Comparison of ENCODE assay signal across 8 cellular contexts in genomic region chr19:17855333-17856152, GRCh38. TPM values are rescaled to one million over a fixed set of nuclear protein-coding genes. Genes with fewer than 3 reads are reported as not detected.
A peak's percentile ranks its signal among the peaks of the same experiment; 100 is the strongest.
DNase-seq lines count a peak whose midpoint lies in the region; ATAC-seq and TF ChIP-seq lines count a peak whose summit lies in the region.

No MANE protein-coding gene starts in this region.

- no peak overlapping the region for H3K4me3 Mint-ChIP-seq in activated CD4-positive, alpha-beta T cell treated with anti-CD3 and anti-CD28 coated beads, Interleukin-2, amount 10 ng/mL, durations not matched to agents 24 days and 14 days

- peaks cover 24% of the 10 kb centered on the region for H3K4me1 Mint-ChIP-seq in activated CD4-positive, alpha-beta T cell treated with anti-CD3 and anti-CD28 coated beads, Interleukin-2, amount 10 ng/mL, durations not matched to agents 24 days and 14 days

- no peaks in the 10 kb centered on the region for H3K9me3 Mint-ChIP-seq in activated CD4-positive, alpha-beta T cell treated with anti-CD3 and anti-CD28 coated beads, Interleukin-2, amount 10 ng/mL, durations not matched to agents 24 days and 14 days

- H3K27me3 ChIP-seq in AG04450 (ENCODE audit: control insufficient read depth, insufficient read depth, low read length) = no peaks in the 10 kb centered on the region
- no peaks in the 10 kb centered on the region for H3K27me3 ChIP-seq in right lobe of liver

- H3K27ac ChIP-seq in AG04450 (ENCODE audit: low read depth, low read length) (no peak overlapping the region), right lobe of liver (no peak overlapping the region)

- H3K9me3 ChIP-seq in AG04450 (ENCODE audit: control insufficient read depth, insufficient read depth, low read length) = no peaks in the 10 kb centered on the region; the same call in 1 of the 2 replicates
- H3K9me3 ChIP-seq in right lobe of liver = no peaks in the 10 kb centered on the region

- TF ChIP-seq POLR2A in right lobe of liver (IDR thresholded peaks at IDR 0.05) = no peak

- no peaks in the 10 kb centered on the region for H3K27me3 Mint-ChIP-seq in activated CD4-positive, alpha-beta T cell treated with anti-CD3 and anti-CD28 coated beads, Interleukin-2, amount 10 ng/mL, durations not matched to agents 24 days and 14 days

- WGBS in right lobe of liver (ENCODE audit: insufficient coverage, low coverage, low lambda C conversion rate, missing lambda C conversion rate) = 14% methylated on average over 20 of the region's 28 CpGs

- H3K27ac Mint-ChIP-seq in activated CD4-positive, alpha-beta T cell treated with anti-CD3 and anti-CD28 coated beads, Interleukin-2, amount 10 ng/mL, durations not matched to agents 24 days and 14 days = peak overlapping the region; percentile 52

- peaks cover 12% of the 10 kb centered on the region for H3K36me3 Mint-ChIP-seq in activated CD4-positive, alpha-beta T cell treated with anti-CD3 and anti-CD28 coated beads, Interleukin-2, amount 10 ng/mL, durations not matched to agents 24 days and 14 days (ENCODE audit: low read depth)

- peaks cover 0 to 2% (median under 1%) of the 10 kb centered on the region in 4 donors for H3K4me1 ChIP-seq in right lobe of liver

- peak; percentile 63 to 71 (median 65) for ATAC-seq in right lobe of liver
- no peak for ATAC-seq in HG03108 (IDR thresholded peaks at IDR 0.05; ENCODE audit: unreplicated experiment)

- no peaks in the 10 kb centered on the region for H3K36me3 ChIP-seq in right lobe of liver

- DNase-seq in AG04450 (ENCODE audit: low read depth, low spot score) (no peak), H4 (ENCODE audit: low spot score) (peak; percentile 77), NCI-H460 (ENCODE audit: extremely low read depth, low read depth) (peak; percentile 64), choroid plexus epithelial cell (ENCODE audit: low read depth) (peak; percentile 75), right lobe of liver (peak; percentile 86 to 89 (median 88))
- peak; percentile 98 for DNase-seq in activated CD4-positive, alpha-beta T cell treated with anti-CD3 and anti-CD28 coated beads, Interleukin-2, amount 10 ng/mL, durations not matched to agents 24 days and 14 days
- peak; percentile 81 to 92 (median 88) for DNase-seq in stimulated activated CD4-positive, alpha-beta T cell treated with anti-CD3 and anti-CD28 coated beads, TNF-alpha, amount 100 ng/mL, for 48 hours (ENCODE audit: low read depth in 3 of 3)

- intact Hi-C loops in activated CD4-positive, alpha-beta T cell treated with anti-CD3 and anti-CD28 coated beads, Interleukin-2, amount 10 ng/mL, durations not matched to agents 24 days and 14 days (cut with micrococcal nuclease) = loop anchor here (1.0 to 10.0 kb wide), 5 partner anchors 73 to 441 kb away; no protein-coding TSS in a partner anchor
- intact Hi-C loops in right lobe of liver (cut with DNase I) = loop anchor here in 1 of 2 donors (10.0 kb wide), 2 partner anchors 71 to 151 kb away; no protein-coding TSS in a partner anchor

- CTCF ChIA-PET in AG04450 (lab: Charles Lee) = interaction anchor here (0.5 to 1.4 kb wide), 8 partner anchors 9 to 547 kb away, joined by 3 to 6 read pairs (median 4); no protein-coding TSS in a partner anchor

- POLR2A ChIA-PET in AG04450 (lab: Yijun Ruan, JAX) = interaction anchor here (1.0 kb wide), 1 partner anchor 436 kb away, joined by 4 read pairs; no protein-coding TSS in a partner anchor

- peak; percentile 97 for TF ChIP-seq CTCF in AG04450 (IDR thresholded peaks at IDR 0.05; ENCODE audit: low read depth, low read length)
- peak; percentile 94 for TF ChIP-seq CTCF in choroid plexus epithelial cell (conservative IDR thresholded peaks at IDR 0.05; ENCODE audit: low read depth, low read length)
- TF ChIP-seq CTCF in right lobe of liver (IDR thresholded peaks at IDR 0.05) = peak; percentile 94 to 99 (median 98)

- H3K4me3 ChIP-seq in AG04450 (ENCODE audit: low read depth, low read length) (no peak overlapping the region), choroid plexus epithelial cell (ENCODE audit: low read depth, low read length) (no peak overlapping the region), right lobe of liver (no peak overlapping the region)

RNA-seq across cellular contexts. Expression of gene RPL18A, which starts 4.2 kb away (rescaled TPM):
- polyA plus RNA-seq in AG04450 (2011; rRNA removed) = 890 and 1,276 TPM in 2 replicates
- polyA minus RNA-seq in AG04450 (2011; rRNA and poly(A)+ RNA removed) = 210 and 227 TPM in 2 replicates
- 1,138 and 1,297 TPM in 2 replicates for total RNA-seq in H4 (2014; rRNA removed; shearing (Covaris generic))
- 1,987 and 2,181 TPM in 2 replicates for total RNA-seq in NCI-H460 (2014; rRNA removed; shearing (Covaris generic))
- polyA plus RNA-seq in NCI-H460 (2014; cell fraction: nucleus; rRNA removed) = 460 and 727 TPM in 2 replicates
- 2,698 and 2,718 TPM in 2 replicates for total RNA-seq in activated CD4-positive, alpha-beta T cell treated with anti-CD3 and anti-CD28 coated beads, Interleukin-2, amount 10 ng/mL, durations not matched to agents 24 days and 14 days
- total RNA-seq in right lobe of liver = 100 to 1,000 TPM; 449 to 778 (median 494) TPM

RNA-seq across cellular contexts. Expression of gene JAK3, which starts 7.8 kb away (rescaled TPM):
- 0.99 and 1.4 TPM in 2 replicates for polyA plus RNA-seq in AG04450 (2011; rRNA removed)
- 2.1 and 3.4 TPM in 2 replicates for polyA minus RNA-seq in AG04450 (2011; rRNA and poly(A)+ RNA removed)
- 0.37 and 0.90 TPM in 2 replicates for total RNA-seq in H4 (2014; rRNA removed; shearing (Covaris generic))
- total RNA-seq in NCI-H460 (2014; rRNA removed; shearing (Covaris generic)) = 1.1 and 1.4 TPM in 2 replicates
- polyA plus RNA-seq in NCI-H460 (2014; cell fraction: nucleus; rRNA removed) = 0.38 and 1.2 TPM in 2 replicates
- 226 and 239 TPM in 2 replicates for total RNA-seq in activated CD4-positive, alpha-beta T cell treated with anti-CD3 and anti-CD28 coated beads, Interleukin-2, amount 10 ng/mL, durations not matched to agents 24 days and 14 days
- total RNA-seq in right lobe of liver = 1 to 10 TPM; 1.1 to 5.5 (median 2.3) TPM

RNA-seq across cellular contexts. Expression of gene SLC5A5, which starts 16.2 kb away (rescaled TPM):
- polyA plus RNA-seq in AG04450 (2011; rRNA removed) = not detected in 2 replicates
- polyA minus RNA-seq in AG04450 (2011; rRNA and poly(A)+ RNA removed) = not detected in 2 replicates
- not detected in 2 replicates for total RNA-seq in H4 (2014; rRNA removed; shearing (Covaris generic))
- total RNA-seq in NCI-H460 (2014; rRNA removed; shearing (Covaris generic)) = 0.02 TPM in 1 of 2 replicates, not detected in the other
- not detected in 2 replicates for polyA plus RNA-seq in NCI-H460 (2014; cell fraction: nucleus; rRNA removed)
- 1.1 and 1.5 TPM in 2 replicates for total RNA-seq in activated CD4-positive, alpha-beta T cell treated with anti-CD3 and anti-CD28 coated beads, Interleukin-2, amount 10 ng/mL, durations not matched to agents 24 days and 14 days
- not detected for total RNA-seq in right lobe of liver

RNA-seq across cellular contexts. Expression of gene INSL3, which starts 34.2 kb away (rescaled TPM):
- not detected in 2 replicates for polyA plus RNA-seq in AG04450 (2011; rRNA removed)
- not detected in 2 replicates for polyA minus RNA-seq in AG04450 (2011; rRNA and poly(A)+ RNA removed)
- total RNA-seq in H4 (2014; rRNA removed; shearing (Covaris generic)) = not detected in 2 replicates
- total RNA-seq in NCI-H460 (2014; rRNA removed; shearing (Covaris generic)) = not detected in 2 replicates
- polyA plus RNA-seq in NCI-H460 (2014; cell fraction: nucleus; rRNA removed) = not detected in 2 replicates
- 5.9 and 8.7 TPM in 2 replicates for total RNA-seq in activated CD4-positive, alpha-beta T cell treated with anti-CD3 and anti-CD28 coated beads, Interleukin-2, amount 10 ng/mL, durations not matched to agents 24 days and 14 days
- total RNA-seq in right lobe of liver = not detected

Comparison
In these comparisons a context has a peak if more than half of its experiments do, and no peak if none do; other contexts are left out.
1. RNA of gene JAK3, which starts 7.8 kb away (total RNA-seq): 226 to 239 TPM in activated CD4-positive, alpha-beta T cell treated with anti-CD3 and anti-CD28 coated beads, Interleukin-2, amount 10 ng/mL, durations not matched to agents 24 days and 14 days; 1.1 to 5.5 TPM in right lobe of liver, 1.1 to 1.4 TPM in NCI-H460 and 0.37 to 0.90 TPM in H4; every median in the first group is over 10 times any median in the second.
2. Peak in every context shown above with its lines, with median percentiles within 50 percentile points of each other: CTCF ChIP-seq.